In the genomic region with DNA sequence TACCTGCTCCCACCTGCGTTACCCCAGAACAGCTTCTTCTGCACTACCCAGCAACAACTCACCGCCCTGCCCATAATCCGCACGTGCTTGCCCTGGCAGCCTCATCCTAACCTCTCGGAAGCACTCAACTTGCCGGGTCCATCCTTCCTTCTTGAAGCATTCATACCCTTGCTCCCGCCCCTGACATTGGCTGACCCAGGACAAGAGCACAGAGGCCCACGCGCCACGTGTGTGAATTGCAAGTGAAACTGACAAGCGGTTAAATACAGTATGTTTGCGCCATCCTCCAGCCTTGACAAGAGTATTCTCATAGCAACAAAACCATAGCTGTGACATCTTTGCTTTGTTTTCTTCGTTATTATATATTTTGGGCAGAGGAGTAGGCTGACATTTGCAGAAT, we compare ENCODE assay signal across 26 cellular contexts. TPM values are rescaled to one million over a fixed set of nuclear protein-coding genes. Genes with fewer than 3 reads are reported as not detected.
"Had no signal": no experiment of that assay in that cellular context is flagged by ENCODE, and none has a peak within 500 bp of the region (broad histone marks: within the 10 kb centered on the region; RNA-seq: fewer than 3 reads in every experiment).

No MANE protein-coding gene starts in this region.

- H3K27ac Mint-ChIP-seq: activated CD4-positive, alpha-beta memory T cell treated with anti-CD3 and anti-CD28 coated beads for 36 hours; activated CD4-positive, alpha-beta T cell treated with anti-CD3 and anti-CD28 coated beads, Interleukin-2, amount 10 ng/mL, durations not matched to agents 7 days and 5 days; activated naive CD4-positive, alpha-beta T cell treated with anti-CD3 and anti-CD28 coated beads for 36 hours; activated naive CD8-positive, alpha-beta T cell treated with anti-CD3 and anti-CD28 coated beads for 36 hours; T-cell had no signal

- H3K27me3 Mint-ChIP-seq: activated CD4-positive, alpha-beta memory T cell treated with anti-CD3 and anti-CD28 coated beads for 36 hours; activated CD4-positive, alpha-beta T cell treated with anti-CD3 and anti-CD28 coated beads, Interleukin-2, amount 10 ng/mL, durations not matched to agents 7 days and 5 days; activated naive CD8-positive, alpha-beta T cell treated with anti-CD3 and anti-CD28 coated beads for 36 hours; T-cell had no signal

- H3K36me3 ChIP-seq: brain microvascular endothelial cell, cardiac muscle cell, MG63 had no signal

- H3K9me3 Mint-ChIP-seq: activated CD4-positive, alpha-beta memory T cell treated with anti-CD3 and anti-CD28 coated beads for 36 hours; activated CD4-positive, alpha-beta T cell treated with anti-CD3 and anti-CD28 coated beads, Interleukin-2, amount 10 ng/mL, durations not matched to agents 7 days and 5 days; activated naive CD4-positive, alpha-beta T cell treated with anti-CD3 and anti-CD28 coated beads for 36 hours; activated naive CD8-positive, alpha-beta T cell treated with anti-CD3 and anti-CD28 coated beads for 36 hours; activated T-cell treated with anti-CD3 and anti-CD28 coated beads, Interleukin-2, amount 50 U/mL, for 4 hours; T-cell had no signal

- H3K9me3 ChIP-seq: MG63 had no signal

- DNase-seq: activated CD4-positive, alpha-beta memory T cell treated with anti-CD3 and anti-CD28 coated beads for 36 hours; activated CD4-positive, alpha-beta T cell treated with anti-CD3 and anti-CD28 coated beads, Interleukin-2, amount 10 ng/mL, durations not matched to agents 7 days and 5 days; activated CD4-positive, CD25-positive, alpha-beta regulatory T cell; activated CD8-positive, alpha-beta memory T cell treated with anti-CD3 and anti-CD28 coated beads for 24 hours; activated effector memory CD4-positive, alpha-beta T cell treated with anti-CD3 and anti-CD28 coated beads, Interleukin-2, amount 50 U/mL, for 16 hours; activated naive CD4-positive, alpha-beta T cell treated with anti-CD3 and anti-CD28 coated beads for 36 hours; activated naive CD8-positive, alpha-beta T cell treated with anti-CD3 and anti-CD28 coated beads for 36 hours; activated T-cell treated with anti-CD3 and anti-CD28 coated beads, Interleukin-2, amount 50 U/mL, for 4 hours; brain microvascular endothelial cell; MG63; NCI-H1105; NCI-H1436; NCI-H1694 treated with DMSO at 0.1 percent for 48 hours; NCI-H2029 treated with DMSO at 0.1 percent for 48 hours; NCI-H446 treated with DMSO at 0.1 percent for 48 hours; NCI-H524 treated with DMSO at 0.1 percent for 48 hours; NCI-H774; T-cell; T-helper 2 cell had no signal

- H3K27me3 ChIP-seq: brain microvascular endothelial cell, cardiac muscle cell had no signal

- H3K4me3 Mint-ChIP-seq: activated CD4-positive, alpha-beta memory T cell treated with anti-CD3 and anti-CD28 coated beads for 36 hours; activated CD4-positive, alpha-beta T cell treated with anti-CD3 and anti-CD28 coated beads, Interleukin-2, amount 10 ng/mL, durations not matched to agents 7 days and 5 days; activated naive CD4-positive, alpha-beta T cell treated with anti-CD3 and anti-CD28 coated beads for 36 hours; activated naive CD8-positive, alpha-beta T cell treated with anti-CD3 and anti-CD28 coated beads for 36 hours; activated T-cell treated with anti-CD3 and anti-CD28 coated beads, Interleukin-2, amount 50 U/mL, for 4 hours; T-cell had no signal

- H3K27ac ChIP-seq: brain microvascular endothelial cell, cardiac muscle cell, SK-N-MC, VCaP had no signal

- H3K4me3 ChIP-seq: cardiac muscle cell, MG63, SK-N-MC had no signal

- H3K4me1 Mint-ChIP-seq: activated CD4-positive, alpha-beta T cell treated with anti-CD3 and anti-CD28 coated beads, Interleukin-2, amount 10 ng/mL, durations not matched to agents 7 days and 5 days; activated naive CD8-positive, alpha-beta T cell treated with anti-CD3 and anti-CD28 coated beads for 36 hours; T-cell had no signal

- ATAC-seq: activated T-cell treated with anti-CD3 and anti-CD28 coated beads, Interleukin-2, amount 50 U/mL, for 4 hours; Right ventricle myocardium inferior; T-cell had no signal

RNA-seq across cellular contexts. Expression of a gene that starts 10.9 kb away (rescaled TPM):
- total RNA-seq: activated CD4-positive, alpha-beta memory T cell treated with anti-CD3 and anti-CD28 coated beads for 36 hours; activated naive CD4-positive, alpha-beta T cell treated with anti-CD3 and anti-CD28 coated beads for 36 hours; activated naive CD8-positive, alpha-beta T cell treated with anti-CD3 and anti-CD28 coated beads for 36 hours; cardiac muscle cell; OCI-LY7; Right ventricle myocardium inferior; RPMI7951 had no signal
- polyA plus RNA-seq: adipose tissue had no signal
